Comparison of ENCODE assay signal across 1 cellular context in genomic region chr16:71524566-71525553, GRCh38.
TF ChIP-seq lines count a peak whose summit lies in the region.

No MANE protein-coding gene starts in this region.

TF ChIP-seq in WTC11, 78 proteins besides CTCF, POLR2A, EP300 and RAD21:
- TF ChIP-seq TP53 (CRISPR knock-in tag; IDR thresholded peaks at IDR 0.05) (no peak), ZNF232 (CRISPR knock-in tag; IDR thresholded peaks at IDR 0.05) (no peak)
